8 cellular contexts compared by ENCODE assay signal in genomic region chr14:74493343-74494261, GRCh38. TPM values are rescaled to one million over a fixed set of nuclear protein-coding genes. Genes with fewer than 3 reads are reported as not detected.
DNase-seq lines count a peak whose midpoint lies in the region; ATAC-seq and TF ChIP-seq lines count a peak whose summit lies in the region.

TSS of gene ISCA2 (plus strand) at chr14:74493765. CDS start at chr14:74493775, 10 bp downstream.

- peak within 1 kb of the TSS; percentile 83 for H3K27ac ChIP-seq in thymus (ENCODE audit: low read depth)

- POLR2A ChIA-PET in GM10248 (lab: Yijun Ruan, JAX): no interaction called here

- CTCF ChIA-PET in GM10248 (lab: Yijun Ruan, JAX): interaction anchor here (0.7 to 3.7 kb wide), 10 partner anchors 10 to 364 kb away, joined by 3 to 18 read pairs (median 3); partner anchors contain the start of gene LTBP2

- H3K4me3 ChIP-seq in thymus (ENCODE audit: low read length): peak within 1 kb of the TSS; percentile 72

- no peaks in the 10 kb centered on the region for H3K27me3 Mint-ChIP-seq in activated naive CD8-positive, alpha-beta T cell
- peaks cover 7% of the 10 kb centered on the region for H3K27me3 Mint-ChIP-seq in glutamatergic neuron (ENCODE audit: unreplicated experiment)
- H3K27me3 Mint-ChIP-seq in osteocyte (ENCODE audit: unreplicated experiment): no peaks in the 10 kb centered on the region

- H3K36me3 ChIP-seq in thymus (ENCODE audit: control insufficient read depth, insufficient read depth): no peaks in the 10 kb centered on the region

- under 1% methylated on average over 73 of the region's 73 CpGs for WGBS in thymus

- H3K4me1 Mint-ChIP-seq in activated naive CD8-positive, alpha-beta T cell (ENCODE audit: low read depth): peaks cover 39% of the 10 kb centered on the region
- H3K4me1 Mint-ChIP-seq in glutamatergic neuron (ENCODE audit: low read depth, unreplicated experiment) (peaks cover 4% of the 10 kb centered on the region), osteocyte (ENCODE audit: unreplicated experiment) (peaks cover 26% of the 10 kb centered on the region)

- H3K9me3 ChIP-seq in thymus (ENCODE audit: control insufficient read depth): no peaks in the 10 kb centered on the region

- DNase-seq in GM10248 (ENCODE audit: extremely low spot score) (peak; percentile 99), NCI-H1105 (lab: John Stamatoyannopoulos, UW) (peak; percentile 99), SKM-1 treated with dmso at 0.1 percent for 144 hours (lab: John Stamatoyannopoulos, UW; ENCODE audit: unreplicated experiment) (peak; percentile 87), glutamatergic neuron (peak; percentile 99), osteocyte (ENCODE audit: extremely low spot score, unreplicated experiment) (peak; percentile 99)

- TF ChIP-seq CTCF in GM10248 (IDR thresholded peaks at IDR 0.05; ENCODE audit: control extremely low read depth, extremely low read depth, low read depth, missing control alignments) (no peak), glutamatergic neuron (IDR thresholded peaks at IDR 0.05; ENCODE audit: partially characterized antibody, unreplicated experiment) (no peak), osteocyte (IDR thresholded peaks at IDR 0.05) (no peak)

- H3K4me3 Mint-ChIP-seq in activated naive CD8-positive, alpha-beta T cell: no peak within 1 kb of the TSS
- H3K4me3 Mint-ChIP-seq in glutamatergic neuron (ENCODE audit: unreplicated experiment): peak within 1 kb of the TSS; percentile 92
- H3K4me3 Mint-ChIP-seq in osteocyte (ENCODE audit: unreplicated experiment): peak within 1 kb of the TSS; percentile 90

- peak; percentile 79 for ATAC-seq in HG02623 (IDR thresholded peaks at IDR 0.05; ENCODE audit: unreplicated experiment)

- H3K36me3 Mint-ChIP-seq in activated naive CD8-positive, alpha-beta T cell: peaks cover 2% of the 10 kb centered on the region
- no peaks in the 10 kb centered on the region for H3K36me3 Mint-ChIP-seq in glutamatergic neuron (ENCODE audit: unreplicated experiment)
- peaks cover 4% of the 10 kb centered on the region for H3K36me3 Mint-ChIP-seq in osteocyte (ENCODE audit: unreplicated experiment)

- peaks cover 15% of the 10 kb centered on the region for H3K4me1 ChIP-seq in thymus (ENCODE audit: control insufficient read depth, insufficient read depth, low read length)

- peak within 1 kb of the TSS; percentile 94 for H3K27ac Mint-ChIP-seq in activated naive CD8-positive, alpha-beta T cell
- peak within 1 kb of the TSS; percentile 71 for H3K27ac Mint-ChIP-seq in glutamatergic neuron (ENCODE audit: unreplicated experiment)
- H3K27ac Mint-ChIP-seq in osteocyte (ENCODE audit: unreplicated experiment): peak within 1 kb of the TSS; percentile 86

- H3K9me3 Mint-ChIP-seq in activated naive CD8-positive, alpha-beta T cell (ENCODE audit: low read depth): no peaks in the 10 kb centered on the region
- no peaks in the 10 kb centered on the region for H3K9me3 Mint-ChIP-seq in glutamatergic neuron (ENCODE audit: unreplicated experiment)
- no peaks in the 10 kb centered on the region for H3K9me3 Mint-ChIP-seq in osteocyte (ENCODE audit: unreplicated experiment)

- peaks cover 15% of the 10 kb centered on the region for H3K27me3 ChIP-seq in thymus (ENCODE audit: control insufficient read depth, insufficient read depth)

RNA-seq across cellular contexts. Expression of gene ISCA2, which starts in this region (rescaled TPM):
- total RNA-seq in glutamatergic neuron (ENCODE audit: unreplicated experiment) (14.8 TPM), osteocyte (22.4 and 26.3 TPM in 2 replicates)
- 34.1 TPM for polyA plus RNA-seq in thymus

Comparison
In these comparisons a context has a peak if more than half of its experiments do, and no peak if none do; other contexts are left out.
1. Peak in every context shown above with its lines: DNase-seq, ATAC-seq, H3K4me3 ChIP-seq and H3K27ac ChIP-seq.